In genomic region chr4:151099976-151100417, GRCh38 we compare ENCODE assay signal across 8 cellular contexts. TPM values are rescaled to one million over a fixed set of nuclear protein-coding genes. Genes with fewer than 3 reads are reported as not detected.
A peak's percentile ranks its signal among the peaks of the same experiment; 100 is the strongest.
DNase-seq lines count a peak whose midpoint lies in the region; TF ChIP-seq lines count a peak whose summit lies in the region.

No MANE protein-coding gene starts in this region.

- intact Hi-C loops in vagina (cut with DNase I): loop anchor here (10.0 kb wide), 1 partner anchor 665 kb away; the partner anchor contains the start of gene GATB

- no peaks in the 10 kb centered on the region for H3K9me3 Mint-ChIP-seq in activated naive CD4-positive, alpha-beta T cell treated with anti-CD3 and anti-CD28 coated beads, Interleukin-2, amount 10 ng/mL, durations not matched to agents 7 days and 5 days

- peak overlapping the region; percentile 100 for H2AK5ac ChIP-seq in mesendoderm (ENCODE audit: low read length)

- peaks cover 20 to 35% of the 10 kb centered on the region in 2 donors for H3K36me3 ChIP-seq in duodenal mucosa (ENCODE audit: control insufficient read depth in 1 of 2, insufficient read depth in 2 of 2, low read length in 2 of 2)
- peaks cover 7% of the 10 kb centered on the region for H3K36me3 ChIP-seq in mesendoderm (ENCODE audit: control insufficient read depth, insufficient read depth, low read length)
- H3K36me3 ChIP-seq in vagina: peaks cover 0 to 39% of the 10 kb centered on the region in 2 donors

- CTCF ChIA-PET in activated naive CD4-positive, alpha-beta T cell treated with anti-CD3 and anti-CD28 coated beads, Interleukin-2, amount 10 ng/mL, durations not matched to agents 7 days and 5 days (lab: Charles Lee): interaction anchor here (0.8 to 2.3 kb wide), 7 partner anchors 11 to 87 kb away, joined by 3 to 9 read pairs (median 3); no protein-coding TSS in a partner anchor

- H3K4me1 Mint-ChIP-seq in activated naive CD4-positive, alpha-beta T cell treated with anti-CD3 and anti-CD28 coated beads, Interleukin-2, amount 10 ng/mL, durations not matched to agents 7 days and 5 days: peaks cover 54% of the 10 kb centered on the region

- H2BK5ac ChIP-seq in mesendoderm (ENCODE audit: low read length): peak overlapping the region; percentile 95

- no CpG with 5 or more reads among the region's 13 CpGs for WGBS in mesendoderm (ENCODE audit: extremely low coverage, insufficient coverage, low lambda C conversion rate)

- H3K9me3 ChIP-seq in duodenal mucosa (ENCODE audit: control insufficient read depth in 1 of 2, low read length in 2 of 2) (no peaks in the 10 kb centered on the region), vagina (no peaks in the 10 kb centered on the region)

- H3K27me3 Mint-ChIP-seq in activated naive CD4-positive, alpha-beta T cell treated with anti-CD3 and anti-CD28 coated beads, Interleukin-2, amount 10 ng/mL, durations not matched to agents 7 days and 5 days: no peaks in the 10 kb centered on the region

- peak overlapping the region; percentile 100 for H3K23ac ChIP-seq in mesendoderm (ENCODE audit: low read length)

- peaks cover 48% of the 10 kb centered on the region for H3K36me3 Mint-ChIP-seq in activated naive CD4-positive, alpha-beta T cell treated with anti-CD3 and anti-CD28 coated beads, Interleukin-2, amount 10 ng/mL, durations not matched to agents 7 days and 5 days

- H2BK120ac ChIP-seq in mesendoderm (ENCODE audit: low read depth, low read length): no peak overlapping the region

- peak overlapping the region; percentile 82 to 99 for H3K4me3 ChIP-seq in duodenal mucosa (ENCODE audit: low read depth in 1 of 2, low read length in 2 of 2)
- H3K4me3 ChIP-seq in mesendoderm (ENCODE audit: low read length): peak overlapping the region; percentile 100
- peak overlapping the region; percentile 93 to 96 for H3K4me3 ChIP-seq in vagina

- peaks cover 11 to 15% of the 10 kb centered on the region in 2 donors for H3K4me1 ChIP-seq in duodenal mucosa (ENCODE audit: control insufficient read depth in 1 of 2, insufficient read depth in 2 of 2, low read length in 2 of 2)
- H3K4me1 ChIP-seq in mesendoderm (ENCODE audit: control insufficient read depth, low read depth, low read length): no peaks in the 10 kb centered on the region
- peaks cover 26% of the 10 kb centered on the region for H3K4me1 ChIP-seq in vagina

- DNase-seq in activated naive CD4-positive, alpha-beta T cell treated with anti-CD3 and anti-CD28 coated beads, Interleukin-2, amount 10 ng/mL, durations not matched to agents 7 days and 5 days: no peak
- no peak for DNase-seq in activated naive CD4-positive, alpha-beta T cell treated with anti-CD3 and anti-CD28 coated beads, Interleukin-2, amount 50 U/mL, for 16 hours
- DNase-seq in OCI-M1 (lab: John Stamatoyannopoulos, UW) (peak; percentile 62), mesendoderm (no peak), vagina (ENCODE audit: extremely low spot score in 2 of 2) (no peak), T-helper 9 cell (no peak), activated gamma-delta T cell (lab: John Stamatoyannopoulos, UW) (no peak)

- H3K79me1 ChIP-seq in mesendoderm (ENCODE audit: low read length): no peaks in the 10 kb centered on the region

- peak overlapping the region; percentile 85 for H3K4me3 Mint-ChIP-seq in activated naive CD4-positive, alpha-beta T cell treated with anti-CD3 and anti-CD28 coated beads, Interleukin-2, amount 10 ng/mL, durations not matched to agents 7 days and 5 days

- peak overlapping the region; percentile 95 for H3K27ac Mint-ChIP-seq in activated naive CD4-positive, alpha-beta T cell treated with anti-CD3 and anti-CD28 coated beads, Interleukin-2, amount 10 ng/mL, durations not matched to agents 7 days and 5 days

- H3K18ac ChIP-seq in mesendoderm (ENCODE audit: low read length): peak overlapping the region; percentile 15

- no peak overlapping the region for H2BK15ac ChIP-seq in mesendoderm (replicated peaks; ENCODE audit: low read depth)

- H3K4ac ChIP-seq in mesendoderm (ENCODE audit: low read depth, low read length): peak overlapping the region; percentile 49

- peak overlapping the region; percentile 47 for H4K5ac ChIP-seq in mesendoderm (ENCODE audit: low read length)

- peak overlapping the region; percentile 78 to 97 for H3K9ac ChIP-seq in duodenal mucosa (ENCODE audit: low read depth in 1 of 2, low read length in 2 of 2)
- H3K9ac ChIP-seq in mesendoderm (ENCODE audit: low read length): peak overlapping the region; percentile 100

- H4K8ac ChIP-seq in mesendoderm (ENCODE audit: low read depth, low read length): no peak overlapping the region

- H3K27me3 ChIP-seq in duodenal mucosa (ENCODE audit: control insufficient read depth in 1 of 2, insufficient read depth in 2 of 2, low read length in 2 of 2) (no peaks in the 10 kb centered on the region), mesendoderm (ENCODE audit: insufficient read depth, low read length, poor library complexity) (no peaks in the 10 kb centered on the region), vagina (no peaks in the 10 kb centered on the region)

- H3K4me2 ChIP-seq in mesendoderm (ENCODE audit: low read length): peak overlapping the region; percentile 80

- H3K27ac ChIP-seq in duodenal mucosa (ENCODE audit: low read depth, low read length) (peak overlapping the region; percentile 55), mesendoderm (ENCODE audit: low read depth, low read length) (peak overlapping the region; percentile 51), vagina (peak overlapping the region; percentile 93)

- TF ChIP-seq POLR2A in vagina (IDR thresholded peaks at IDR 0.05): no peak

- no peak for TF ChIP-seq CTCF in vagina (IDR thresholded peaks at IDR 0.05)

- H3K56ac ChIP-seq in mesendoderm (ENCODE audit: low read length): peak overlapping the region; percentile 100

- H3K79me2 ChIP-seq in mesendoderm (ENCODE audit: control insufficient read depth, insufficient read depth, low read length): peaks cover 25% of the 10 kb centered on the region

RNA-seq across cellular contexts. Expression of gene RPS3A, which starts 0.6 kb away (rescaled TPM):
- 5,197 TPM for polyA plus RNA-seq in mesendoderm (2013, experiment 1 of 2)
- 5,192 TPM for polyA plus RNA-seq in mesendoderm (2013, experiment 2 of 2)
- total RNA-seq in vagina: 2,695 TPM
